In genomic region chr19:8673281-8673891, GRCh38 we compare ENCODE assay signal across 20 cellular contexts. TPM values are rescaled to one million over a fixed set of nuclear protein-coding genes. Genes with fewer than 3 reads are reported as not detected.
DNase-seq lines count a peak whose midpoint lies in the region; ATAC-seq and TF ChIP-seq lines count a peak whose summit lies in the region.
"Had no signal": no experiment of that assay in that cellular context is flagged by ENCODE, and none has a peak within 500 bp of the region (broad histone marks: within the 10 kb centered on the region; RNA-seq: fewer than 3 reads in every experiment).

No MANE protein-coding gene starts in this region.

- H3K4me1 Mint-ChIP-seq in natural killer cell, result peaks cover 27 to 54% of the 10 kb centered on the region in 2 donors
- H3K4me1 Mint-ChIP-seq in natural killer cell treated with Interleukin-12 subunit alpha and Interleukin-12 subunit beta and Interleukin-15 and Interleukin-18, amount 100 ng/mL, for 72 hours (ENCODE audit: low read depth in 2 of 2), result peaks cover 36 to 43% of the 10 kb centered on the region in 2 donors
- peaks cover 43% of the 10 kb centered on the region for H3K4me1 Mint-ChIP-seq in activated CD8-positive, alpha-beta memory T cell treated with anti-CD3 and anti-CD28 coated beads, Interleukin-2, amount 10 ng/mL, durations not matched to agents 7 days and 5 days

- no peak overlapping the region for H3K27ac Mint-ChIP-seq in natural killer cell
- H3K27ac Mint-ChIP-seq in natural killer cell treated with Interleukin-12 subunit alpha and Interleukin-12 subunit beta and Interleukin-15 and Interleukin-18, amount 100 ng/mL, for 72 hours, result no peak overlapping the region
- H3K27ac Mint-ChIP-seq in activated CD8-positive, alpha-beta memory T cell treated with anti-CD3 and anti-CD28 coated beads, Interleukin-2, amount 10 ng/mL, durations not matched to agents 7 days and 5 days, result no peak overlapping the region
- H3K27ac Mint-ChIP-seq: CD4-positive, alpha-beta T cell; IgD-negative memory B cell had no signal

- no peak overlapping the region for H3K4me3 ChIP-seq in Jurkat, Clone E6-1 (ENCODE audit: low read length)
- H3K4me3 ChIP-seq: A549, GM12878 had no signal

- H3K4me3 Mint-ChIP-seq in natural killer cell, result peak overlapping the region; percentile 49
- H3K4me3 Mint-ChIP-seq in natural killer cell treated with Interleukin-12 subunit alpha and Interleukin-12 subunit beta and Interleukin-15 and Interleukin-18, amount 100 ng/mL, for 72 hours, result no peak overlapping the region
- no peak overlapping the region for H3K4me3 Mint-ChIP-seq in activated CD8-positive, alpha-beta memory T cell treated with anti-CD3 and anti-CD28 coated beads, Interleukin-2, amount 10 ng/mL, durations not matched to agents 7 days and 5 days
- H3K4me3 Mint-ChIP-seq: CD4-positive, alpha-beta T cell had no signal

- intact Hi-C loops in natural killer cell (cut with micrococcal nuclease) (no loop called here), sciatic nerve (cut with DNase I) (no loop called here)

- peaks cover 0 to 8% of the 10 kb centered on the region in 2 donors for H3K27me3 Mint-ChIP-seq in natural killer cell (ENCODE audit: low read depth in 2 of 2)
- H3K27me3 Mint-ChIP-seq in natural killer cell treated with Interleukin-12 subunit alpha and Interleukin-12 subunit beta and Interleukin-15 and Interleukin-18, amount 100 ng/mL, for 72 hours, result peaks cover 2 to 6% of the 10 kb centered on the region in 2 donors
- peaks cover 18% of the 10 kb centered on the region for H3K27me3 Mint-ChIP-seq in activated CD8-positive, alpha-beta memory T cell treated with anti-CD3 and anti-CD28 coated beads, Interleukin-2, amount 10 ng/mL, durations not matched to agents 7 days and 5 days
- H3K27me3 Mint-ChIP-seq: CD4-positive, alpha-beta T cell; IgD-negative memory B cell had no signal

- H3K9me3 Mint-ChIP-seq in natural killer cell, result peaks cover 8 to 11% of the 10 kb centered on the region in 2 donors
- H3K9me3 Mint-ChIP-seq in natural killer cell treated with Interleukin-12 subunit alpha and Interleukin-12 subunit beta and Interleukin-15 and Interleukin-18, amount 100 ng/mL, for 72 hours, result peaks cover 12% of the 10 kb centered on the region
- H3K9me3 Mint-ChIP-seq in activated CD8-positive, alpha-beta memory T cell treated with anti-CD3 and anti-CD28 coated beads, Interleukin-2, amount 10 ng/mL, durations not matched to agents 7 days and 5 days (ENCODE audit: low read depth), result peaks cover 8% of the 10 kb centered on the region
- H3K9me3 Mint-ChIP-seq: CD4-positive, alpha-beta T cell had no signal

- CTCF ChIA-PET in activated CD8-positive, alpha-beta memory T cell treated with anti-CD3 and anti-CD28 coated beads, Interleukin-2, amount 10 ng/mL, durations not matched to agents 7 days and 5 days (lab: Charles Lee), result interaction anchor here (0.5 to 1.4 kb wide), 4 partner anchors 13 to 96 kb away, joined by 3 to 7 read pairs (median 4); partner anchors contain the start of gene MYO1F

- TF ChIP-seq CTCF in natural killer cell (IDR thresholded peaks at IDR 0.05), result no peak

- H3K36me3 Mint-ChIP-seq in natural killer cell, result no peaks in the 10 kb centered on the region
- peaks cover 7% of the 10 kb centered on the region for H3K36me3 Mint-ChIP-seq in natural killer cell treated with Interleukin-12 subunit alpha and Interleukin-12 subunit beta and Interleukin-15 and Interleukin-18, amount 100 ng/mL, for 72 hours
- peaks cover 10% of the 10 kb centered on the region for H3K36me3 Mint-ChIP-seq in activated CD8-positive, alpha-beta memory T cell treated with anti-CD3 and anti-CD28 coated beads, Interleukin-2, amount 10 ng/mL, durations not matched to agents 7 days and 5 days

- DNase-seq in natural killer cell, result no peak
- no peak for DNase-seq in natural killer cell treated with Interleukin-12 subunit alpha and Interleukin-12 subunit beta and Interleukin-15 and Interleukin-18, amount 100 ng/mL, for 72 hours (ENCODE audit: low spot score)
- peak; percentile 53 for DNase-seq in Jurkat, Clone E6-1 (ENCODE audit: low read depth, low spot score)
- peak; percentile 74 for DNase-seq in RPMI8226
- no peak for DNase-seq in activated CD8-positive, alpha-beta memory T cell treated with anti-CD3 and anti-CD28 coated beads, Interleukin-2, amount 10 ng/mL, durations not matched to agents 7 days and 5 days
- DNase-seq in COR-L47 (lab: John Stamatoyannopoulos, UW), result no peak
- no peak for DNase-seq in sciatic nerve (ENCODE audit: low spot score)
- DNase-seq: C1 segment of cervical spinal cord; Calu3; CD4-positive, alpha-beta T cell; DMS79 treated with DMSO at 0.1 percent for 48 hours; EL; GOT3; H7 had no signal

- ATAC-seq in natural killer cell, result no peak
- ATAC-seq in natural killer cell treated with Interleukin-12 subunit alpha and Interleukin-12 subunit beta and Interleukin-15 and Interleukin-18, amount 100 ng/mL, for 72 hours, result no peak
- no peak for ATAC-seq in activated CD8-positive, alpha-beta memory T cell treated with anti-CD3 and anti-CD28 coated beads, Interleukin-2, amount 10 ng/mL, durations not matched to agents 7 days and 5 days
- no peak for ATAC-seq in sciatic nerve
- ATAC-seq: A549, GM12878, HCT116, HepG2 had no signal

RNA-seq across cellular contexts. Expression of gene ACTL9, which starts 25.2 kb away (rescaled TPM):
- total RNA-seq in natural killer cell, result not detected
- not detected for total RNA-seq in natural killer cell treated with Interleukin-12 subunit alpha and Interleukin-12 subunit beta and Interleukin-15 and Interleukin-18, amount 100 ng/mL, for 72 hours
- polyA plus RNA-seq in Jurkat, Clone E6-1 (2012; ENCODE audit: insufficient read depth, insufficient read length), result not detected
- total RNA-seq in activated CD8-positive, alpha-beta memory T cell treated with anti-CD3 and anti-CD28 coated beads, Interleukin-2, amount 10 ng/mL, durations not matched to agents 7 days and 5 days, result not detected
- not detected for total RNA-seq in sciatic nerve
- total RNA-seq: Calu3; CD4-positive, alpha-beta T cell; G401; GM12878; H7; HepG2 had no signal
- polyA plus RNA-seq: A549, GM12878, HepG2, IgD-negative memory B cell had no signal

RNA-seq across cellular contexts. Expression of gene NFILZ, which starts 43.0 kb away (rescaled TPM):
- total RNA-seq in natural killer cell (not detected), sciatic nerve (not detected)
- total RNA-seq in natural killer cell treated with Interleukin-12 subunit alpha and Interleukin-12 subunit beta and Interleukin-15 and Interleukin-18, amount 100 ng/mL, for 72 hours, result not detected
- not detected for polyA plus RNA-seq in Jurkat, Clone E6-1 (2012; ENCODE audit: insufficient read depth, insufficient read length)
- total RNA-seq in activated CD8-positive, alpha-beta memory T cell treated with anti-CD3 and anti-CD28 coated beads, Interleukin-2, amount 10 ng/mL, durations not matched to agents 7 days and 5 days, result not detected
- total RNA-seq: Calu3; CD4-positive, alpha-beta T cell; G401; GM12878; H7; HepG2 had no signal
- polyA plus RNA-seq: A549, GM12878, HepG2, IgD-negative memory B cell had no signal

RNA-seq across cellular contexts. Expression of gene OR2Z1, which starts 48.0 kb away (rescaled TPM):
- total RNA-seq in natural killer cell (under 1 TPM in 1 of 3 donors, not detected in 2; 0.43 TPM), sciatic nerve (not detected)
- not detected for total RNA-seq in natural killer cell treated with Interleukin-12 subunit alpha and Interleukin-12 subunit beta and Interleukin-15 and Interleukin-18, amount 100 ng/mL, for 72 hours
- polyA plus RNA-seq in Jurkat, Clone E6-1 (2012; ENCODE audit: insufficient read depth, insufficient read length), result not detected
- total RNA-seq in activated CD8-positive, alpha-beta memory T cell treated with anti-CD3 and anti-CD28 coated beads, Interleukin-2, amount 10 ng/mL, durations not matched to agents 7 days and 5 days, result not detected
- total RNA-seq: Calu3; CD4-positive, alpha-beta T cell; G401; GM12878; H7; HepG2 had no signal
- polyA plus RNA-seq: A549, GM12878, HepG2, IgD-negative memory B cell had no signal

Comparison
In these comparisons a context has a peak if more than half of its experiments do, and no peak if none do; other contexts are left out.
1. DNase-seq: peak in Jurkat, Clone E6-1 (single experiment) and RPMI8226 (single experiment); none in natural killer cell (single experiment), natural killer cell treated with Interleukin-12 subunit alpha and Interleukin-12 subunit beta and Interleukin-15 and Interleukin-18, amount 100 ng/mL, for 72 hours (single experiment), activated CD8-positive, alpha-beta memory T cell treated with anti-CD3 and anti-CD28 coated beads, Interleukin-2, amount 10 ng/mL, durations not matched to agents 7 days and 5 days (single experiment), COR-L47 (single experiment) and sciatic nerve (single experiment).